In the genomic region with DNA sequence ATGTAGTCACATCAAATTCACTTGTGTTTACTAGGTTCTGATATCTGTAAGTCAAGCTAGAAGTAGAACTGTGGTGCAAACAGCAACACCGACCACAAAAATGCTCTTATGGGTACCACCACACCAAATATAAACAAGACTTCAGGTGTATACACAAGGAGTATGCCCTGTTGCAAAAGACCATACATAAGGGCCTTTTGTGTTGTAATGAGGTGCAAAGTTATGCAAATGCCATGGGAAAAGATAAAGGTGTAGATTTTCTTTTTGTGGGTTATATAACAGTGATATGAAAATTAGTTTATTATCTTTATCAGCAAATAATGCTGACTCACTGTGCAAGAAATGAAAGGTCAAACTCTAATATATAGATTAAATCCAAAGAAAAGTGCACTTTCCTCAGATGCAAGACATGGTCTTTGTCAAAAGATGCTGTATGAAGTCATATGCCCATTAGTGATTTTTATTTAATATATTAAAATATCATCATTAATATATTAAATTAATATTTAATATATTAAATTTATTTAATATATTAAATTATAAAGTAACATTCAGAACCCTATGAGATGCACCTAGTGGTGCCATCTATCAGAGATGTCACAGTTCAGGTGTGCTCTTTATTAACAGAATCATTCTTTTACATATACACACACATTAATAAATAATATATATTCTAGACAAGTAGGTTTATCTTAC, we compare ENCODE assay signal across 20 cellular contexts. TPM values are rescaled to one million over a fixed set of nuclear protein-coding genes. Genes with fewer than 3 reads are reported as not detected.
DNase-seq lines count a peak whose midpoint lies in the region; ATAC-seq lines count a peak whose summit lies in the region.
"Had no signal": no experiment of that assay in that cellular context is flagged by ENCODE, and none has a peak within 500 bp of the region (broad histone marks: within the 10 kb centered on the region; RNA-seq: fewer than 3 reads in every experiment).

No MANE protein-coding gene starts in this region.

- DNase-seq in ACHN (peak; percentile 24), M059J (ENCODE audit: low read depth) (peak; percentile 42), astrocyte of the hippocampus (ENCODE audit: low read depth, low spot score) (peak; percentile 45), renal cortical epithelial cell (ENCODE audit: low read depth) (peak; percentile 38), GM19240 (ENCODE audit: insufficient read length, low spot score) (no peak), GM03348 (ENCODE audit: low spot score) (no peak), NAMALWA (ENCODE audit: low spot score) (no peak)
- DNase-seq: activated CD4-positive, alpha-beta T cell treated with anti-CD3 and anti-CD28 coated beads, Interleukin-2, amount 10 ng/mL, durations not matched to agents 24 days and 14 days; activated naive CD8-positive, alpha-beta T cell treated with anti-CD3 and anti-CD28 coated beads, Interleukin-2, amount 10 ng/mL, durations not matched to agents 7 days and 5 days; brain microvascular endothelial cell; glutamatergic neuron; H7; NCI-H1105; NCI-H510A treated with DMSO at 0.1 percent for 48 hours; SIG-M5; spleen; uterus had no signal

- ATAC-seq in HG03280 (IDR thresholded peaks at IDR 0.05; ENCODE audit: unreplicated experiment): no peak
- ATAC-seq: GM12878 had no signal

- in situ Hi-C loops in ACHN (cut with HindIII; ENCODE audit: low pct_ligation_motif_present, low pct_unique_long_range_greater_than_20kb, low sequenced_read_pairs): no loop called here

RNA-seq across cellular contexts. Expression of a gene that starts 26.7 kb away (rescaled TPM):
- total RNA-seq in M059J (2014; rRNA removed; shearing (Covaris generic)): 0.07 and 0.71 TPM in 2 replicates
- 7.3 and 164 TPM in 2 replicates for total RNA-seq in renal cortical epithelial cell
- total RNA-seq: activated CD4-positive, alpha-beta T cell treated with anti-CD3 and anti-CD28 coated beads, Interleukin-2, amount 10 ng/mL, durations not matched to agents 24 days and 14 days; activated T-helper 2 cell treated with anti-CD3 and anti-CD28 coated beads, Interferon-gamma antibody, Interleukin-2, Interleukin-4, amounts not matched to agents 10 μg/mL and 5 μg/mL and 100 μg/mL, durations not matched to agents 14 hours and 24 hours and 36 hours had no signal

Comparison
In these comparisons a context has a peak if more than half of its experiments do, and no peak if none do; other contexts are left out.
1. DNase-seq: peak in ACHN (single experiment), M059J (single experiment), astrocyte of the hippocampus (single experiment) and renal cortical epithelial cell (single experiment); none in GM19240 (single experiment), GM03348 (single experiment) and NAMALWA (single experiment).